In the genomic region with DNA sequence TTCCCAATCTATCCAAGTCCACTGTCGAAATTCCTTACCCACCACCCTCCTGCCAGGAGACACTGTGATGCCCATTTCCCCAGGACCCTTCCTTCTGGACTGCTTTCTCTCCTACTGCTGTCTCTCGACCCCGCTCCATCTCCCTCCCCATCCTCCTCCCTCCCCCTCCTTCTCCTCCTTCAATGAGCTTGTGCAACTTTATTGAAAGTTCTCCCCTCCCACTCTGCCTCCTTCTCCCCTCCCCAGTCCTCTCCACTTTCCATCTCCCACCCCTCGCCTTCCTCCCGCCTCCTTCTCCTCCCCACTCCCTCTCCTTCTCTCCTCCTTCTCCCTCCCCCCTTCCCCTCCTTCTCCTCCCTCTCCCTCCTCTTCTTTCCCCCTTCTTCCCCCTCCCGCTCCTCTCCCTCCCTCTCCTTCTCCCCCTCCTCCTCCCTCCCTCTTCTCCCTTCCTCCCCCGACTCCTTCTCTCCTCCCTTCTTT, we compare ENCODE assay signal across 12 cellular contexts.
A peak's percentile ranks its signal among the peaks of the same experiment; 100 is the strongest.
DNase-seq lines count a peak whose midpoint lies in the region; ATAC-seq and TF ChIP-seq lines count a peak whose summit lies in the region.
"Had no signal": no experiment of that assay in that cellular context is flagged by ENCODE, and none has a peak within 500 bp of the region (broad histone marks: within the 10 kb centered on the region; RNA-seq: fewer than 3 reads in every experiment).

No MANE protein-coding gene starts in this region.

- H3K4me1 ChIP-seq in HCT116 (ENCODE audit: control insufficient read depth in 1 of 2, insufficient read depth in 2 of 2, low read length in 2 of 2) (peaks cover 32 to 61% of the 10 kb centered on the region in 2 experiments), adipocyte (ENCODE audit: control insufficient read depth, insufficient read depth, low read length) (peaks cover 36% of the 10 kb centered on the region), subcutaneous abdominal adipose tissue (ENCODE audit: control insufficient read depth in 5 of 5, insufficient read depth in 5 of 5, low read length in 5 of 5) (peaks cover 4 to 22% (median 14%) of the 10 kb centered on the region in 5 donors)

- POLR2A ChIA-PET in HCT116 (lab: Charles Lee), result interaction anchor here (0.6 to 2.8 kb wide), 6 partner anchors 10 to 56 kb away, joined by 3 to 18 read pairs (median 4); no protein-coding TSS in a partner anchor

- peak overlapping the region; percentile 78 for H3K4me2 ChIP-seq in HCT116 (ENCODE audit: low read length)

- peak; percentile 81 for DNase-seq in HCT116 (ENCODE audit: low read depth, low spot score)
- no peak for DNase-seq in adipocyte (ENCODE audit: low read depth)
- peak; percentile 91 for DNase-seq in iris pigment epithelial cell (ENCODE audit: low read depth)
- no peak for DNase-seq in hypothalamus (lab: John Stamatoyannopoulos, UW)
- no peak for DNase-seq in NCI-H524 (lab: John Stamatoyannopoulos, UW)
- no peak for DNase-seq in foreskin melanocyte
- no peak for DNase-seq in stimulated activated CD4-positive, alpha-beta T cell treated with anti-CD3 and anti-CD28 coated beads, Interleukin-2, amount 100 ng/mL, for 24 hours
- DNase-seq: activated naive CD4-positive, alpha-beta T cell; DMS 273 treated with DMSO at 0.1 percent for 48 hours; immature natural killer cell; nucleus accumbens had no signal

- H3K27me3 ChIP-seq in HCT116 (ENCODE audit: insufficient read depth, low read length) (no peaks in the 10 kb centered on the region), adipocyte (replicated peaks; ENCODE audit: control insufficient read depth, insufficient read depth, low read length) (no peaks in the 10 kb centered on the region), subcutaneous abdominal adipose tissue (ENCODE audit: control insufficient read depth in 5 of 5, insufficient read depth in 4 of 5, low read length in 5 of 5) (no peaks in the 10 kb centered on the region)

- peak; percentile 58 for ATAC-seq in HCT116

- peaks cover 34% of the 10 kb centered on the region for H3K79me2 ChIP-seq in HCT116 (ENCODE audit: insufficient read depth, low read length)

- no peaks in the 10 kb centered on the region for H3K9me3 ChIP-seq in HCT116 (ENCODE audit: control insufficient read depth in 1 of 2, insufficient read depth in 1 of 2, low read depth in 1 of 2, low read length in 2 of 2)
- no peaks in the 10 kb centered on the region for H3K9me3 ChIP-seq in adipocyte (ENCODE audit: control insufficient read depth, low read length)
- no peaks in the 10 kb centered on the region for H3K9me3 ChIP-seq in subcutaneous abdominal adipose tissue (ENCODE audit: control insufficient read depth in 5 of 5, low read length in 5 of 5)

- peak; percentile 57 for TF ChIP-seq POLR2A in HCT116 (IDR thresholded peaks at IDR 0.05; ENCODE audit: borderline replicate concordance, extremely low read depth, insufficient read depth, insufficient read length)

- TF ChIP-seq CTCF in HCT116 (IDR thresholded peaks at IDR 0.05 in 2 of 3, conservative IDR thresholded peaks at IDR 0.05 in 1 of 3; ENCODE audit: borderline replicate concordance in 1 of 3, insufficient read depth in 1 of 3, low read depth in 2 of 3, low read length in 2 of 3), result no peak

- RAD21 ChIA-PET in HCT116 (lab: Charles Lee; ENCODE audit: low non-redundant PET in 1 of 2, low total read pairs in 2 of 2, uncharacterized antibody in 2 of 2, unreplicated experiment in 2 of 2), result interaction anchor here in 1 of 2 experiments (0.6 to 0.7 kb wide), 4 partner anchors 18 to 99 kb away, joined by 3 to 5 read pairs (median 3); no protein-coding TSS in a partner anchor

- H3K4me3 ChIP-seq in HCT116 (replicated peaks in 1 of 2; ENCODE audit: low read depth in 1 of 2, low read length in 2 of 2) (peak overlapping the region; percentile 59 to 64), adipocyte (ENCODE audit: low read length) (peak overlapping the region; percentile 84), subcutaneous abdominal adipose tissue (ENCODE audit: low read depth in 1 of 5, low read length in 5 of 5) (peak overlapping the region; percentile 53 to 82 (median 66))

- H2AFZ ChIP-seq in HCT116 (ENCODE audit: low read depth, low read length, poor library complexity, severe bottlenecking), result no peak overlapping the region

- TF ChIP-seq RAD21 in HCT116 (IDR thresholded peaks at IDR 0.05; ENCODE audit: low read depth), result no peak

- no TSS peak for BruUV-seq in HCT116 (replicated peaks; lab: Mats Ljungman, UMichigan)

- CTCF ChIA-PET in HCT116 (lab: Charles Lee), result interaction anchor here (0.6 kb wide), 1 partner anchor 33 kb away, joined by 4 read pairs; no protein-coding TSS in a partner anchor

- peak overlapping the region; percentile 98 for H3K27ac ChIP-seq in HCT116 (ENCODE audit: low read depth, low read length)
- peak overlapping the region; percentile 94 for H3K27ac ChIP-seq in subcutaneous abdominal adipose tissue (ENCODE audit: low read depth, low read length)

- H3K9me2 ChIP-seq in HCT116 (ENCODE audit: insufficient read depth), result no peaks in the 10 kb centered on the region

- peak overlapping the region; percentile 79 for H3K9ac ChIP-seq in HCT116 (ENCODE audit: low read length)
- peak overlapping the region; percentile 92 for H3K9ac ChIP-seq in adipocyte (ENCODE audit: low read length)
- H3K9ac ChIP-seq in subcutaneous abdominal adipose tissue (ENCODE audit: low read length in 5 of 5), result peak overlapping the region in 3 of 5 donors; percentile 11 to 72 (median 70)

- H3K36me3 ChIP-seq in HCT116 (ENCODE audit: control insufficient read depth in 1 of 2, insufficient read depth in 2 of 2, low read length in 2 of 2) (no peaks in the 10 kb centered on the region), adipocyte (ENCODE audit: control insufficient read depth, insufficient read depth, low read length, severe bottlenecking) (no peaks in the 10 kb centered on the region), subcutaneous abdominal adipose tissue (ENCODE audit: control insufficient read depth in 5 of 5, insufficient read depth in 5 of 5, low read length in 5 of 5) (no peaks in the 10 kb centered on the region)

- intact Hi-C loops in HCT116 (cut with micrococcal nuclease), result loop anchor here (1.0 kb wide), 1 partner anchor 113 kb away; no protein-coding TSS in a partner anchor

- no peaks in the 10 kb centered on the region for H4K20me1 ChIP-seq in HCT116 (ENCODE audit: insufficient read depth)

TF ChIP-seq in HCT116, 20 proteins besides CTCF, POLR2A, EP300 and RAD21:
- TF ChIP-seq ZFX (IDR thresholded peaks at IDR 0.05) (no peak), SP1 (IDR thresholded peaks at IDR 0.05; ENCODE audit: low read depth) (no peak), YY1 (IDR thresholded peaks at IDR 0.05; ENCODE audit: extremely low read depth, insufficient replicate concordance, low read depth, low read length) (peak; percentile 41), TCF7L2 (IDR thresholded peaks at IDR 0.05; ENCODE audit: borderline replicate concordance, extremely low read depth, insufficient read depth, insufficient read length) (no peak), EZH2 (IDR thresholded peaks at IDR 0.05) (no peak), SIN3A (IDR thresholded peaks at IDR 0.05; ENCODE audit: low read depth) (no peak), POLR2AphosphoS5 (IDR thresholded peaks at IDR 0.05; ENCODE audit: low read depth, low read length) (peak; percentile 91), FOSL1 (IDR thresholded peaks at IDR 0.05; ENCODE audit: low read depth) (no peak)

Comparison
In these comparisons a context has a peak if more than half of its experiments do, and no peak if none do; other contexts are left out.
1. DNase-seq: peak in HCT116 (single experiment) and iris pigment epithelial cell (single experiment); none in adipocyte (single experiment), hypothalamus (0 of 51), NCI-H524 (0 of 2), foreskin melanocyte (single experiment) and stimulated activated CD4-positive, alpha-beta T cell treated with anti-CD3 and anti-CD28 coated beads, Interleukin-2, amount 100 ng/mL, for 24 hours (0 of 2).
2. Peak in every context shown above with its lines, with median percentiles within 50 percentile points of each other: H3K4me3 ChIP-seq and H3K9ac ChIP-seq.